Comparison of ENCODE assay signal across 12 cellular contexts in genomic region chr17:55454906-55455474, GRCh38. TPM values are rescaled to one million over a fixed set of nuclear protein-coding genes. Genes with fewer than 3 reads are reported as not detected.
A peak's percentile ranks its signal among the peaks of the same experiment; 100 is the strongest.
DNase-seq lines count a peak whose midpoint lies in the region; ATAC-seq and TF ChIP-seq lines count a peak whose summit lies in the region.
"Had no signal": no experiment of that assay in that cellular context is flagged by ENCODE, and none has a peak within 500 bp of the region (broad histone marks: within the 10 kb centered on the region; RNA-seq: fewer than 3 reads in every experiment).

No MANE protein-coding gene starts in this region.

- peaks cover 0 to 21% (median 4%) of the 10 kb centered on the region in 5 donors for H3K27me3 Mint-ChIP-seq in naive thymus-derived CD4-positive, alpha-beta T cell

- no peak for TF ChIP-seq POLR2A in vagina (IDR thresholded peaks at IDR 0.05)

- peak; percentile 98 for DNase-seq in HCEC 1CT
- peak; percentile 26 for DNase-seq in RWPE1 (ENCODE audit: low spot score)
- peak; percentile 36 to 60 for DNase-seq in foreskin keratinocyte
- no peak for DNase-seq in naive thymus-derived CD4-positive, alpha-beta T cell
- no peak for DNase-seq in vagina (ENCODE audit: extremely low spot score in 2 of 2)
- DNase-seq: activated B cell treated with CpG ODN at 0.5 μM for 24 hours; activated effector memory CD4-positive, alpha-beta T cell treated with Interleukin-2 at 50 U/mL for 16 hours; NCI-H1436 had no signal

- H3K36me3 ChIP-seq in subcutaneous abdominal adipose tissue (ENCODE audit: control insufficient read depth in 5 of 5, insufficient read depth in 5 of 5, low read length in 5 of 5) = no peaks in the 10 kb centered on the region
- no peaks in the 10 kb centered on the region for H3K36me3 ChIP-seq in naive thymus-derived CD4-positive, alpha-beta T cell (ENCODE audit: control insufficient read depth in 2 of 3, insufficient read depth in 3 of 3, low read length in 3 of 3)
- H3K36me3 ChIP-seq in vagina = no peaks in the 10 kb centered on the region

- intact Hi-C loops in naive thymus-derived CD4-positive, alpha-beta T cell (cut with micrococcal nuclease) = no loop called here
- intact Hi-C loops in vagina (cut with DNase I) = no loop called here

- H3K27ac Mint-ChIP-seq in naive thymus-derived CD4-positive, alpha-beta T cell = no peak overlapping the region
- H3K27ac Mint-ChIP-seq: activated B cell treated with CpG ODN at 0.5 μM for 24 hours had no signal

- H3K4me3 Mint-ChIP-seq in naive thymus-derived CD4-positive, alpha-beta T cell = no peak overlapping the region
- H3K4me3 Mint-ChIP-seq: activated B cell treated with CpG ODN at 0.5 μM for 24 hours had no signal

- no peak for ATAC-seq in foreskin keratinocyte
- no peak for ATAC-seq in naive thymus-derived CD4-positive, alpha-beta T cell
- ATAC-seq in GM19452 (IDR thresholded peaks at IDR 0.05; ENCODE audit: unreplicated experiment) = no peak
- ATAC-seq: HCT116 had no signal

- no peaks in the 10 kb centered on the region for H3K9me3 Mint-ChIP-seq in naive thymus-derived CD4-positive, alpha-beta T cell
- H3K9me3 Mint-ChIP-seq: activated B cell treated with CpG ODN at 0.5 μM for 24 hours had no signal

- H3K9me3 ChIP-seq in subcutaneous abdominal adipose tissue (ENCODE audit: control insufficient read depth in 5 of 5, low read length in 5 of 5) (no peaks in the 10 kb centered on the region), vagina (no peaks in the 10 kb centered on the region)
- H3K9me3 ChIP-seq in naive thymus-derived CD4-positive, alpha-beta T cell (ENCODE audit: control insufficient read depth in 2 of 3, low read length in 3 of 3) = no peaks in the 10 kb centered on the region

- H3K4me1 ChIP-seq in foreskin keratinocyte = peaks cover 15% of the 10 kb centered on the region
- peaks cover 0 to 45% (median 32%) of the 10 kb centered on the region in 5 donors for H3K4me1 ChIP-seq in subcutaneous abdominal adipose tissue (ENCODE audit: control insufficient read depth in 5 of 5, insufficient read depth in 5 of 5, low read length in 5 of 5)
- no peaks in the 10 kb centered on the region for H3K4me1 ChIP-seq in naive thymus-derived CD4-positive, alpha-beta T cell (ENCODE audit: control insufficient read depth in 2 of 2, insufficient read depth in 2 of 2, low read length in 2 of 2)
- H3K4me1 ChIP-seq in vagina = peaks cover 37% of the 10 kb centered on the region

- TF ChIP-seq CTCF in RWPE1 (conservative IDR thresholded peaks at IDR 0.05; ENCODE audit: low read depth) (no peak), foreskin keratinocyte (conservative IDR thresholded peaks at IDR 0.05) (no peak), vagina (IDR thresholded peaks at IDR 0.05) (no peak)

- H3K27ac ChIP-seq in RWPE1 = no peak overlapping the region
- H3K27ac ChIP-seq in foreskin keratinocyte = no peak overlapping the region
- peak overlapping the region; percentile 88 for H3K27ac ChIP-seq in subcutaneous abdominal adipose tissue (ENCODE audit: low read depth, low read length)
- H3K27ac ChIP-seq in naive thymus-derived CD4-positive, alpha-beta T cell (ENCODE audit: low read depth, low read length) = no peak overlapping the region
- no peak overlapping the region for H3K27ac ChIP-seq in vagina

- H3K9ac ChIP-seq in subcutaneous abdominal adipose tissue (ENCODE audit: low read length in 5 of 5) = no peak overlapping the region

- POLR2A ChIA-PET in RWPE1 (lab: Yijun Ruan, JAX; ENCODE audit: low non-redundant PET) = no interaction called here
- POLR2A ChIA-PET in naive thymus-derived CD4-positive, alpha-beta T cell (lab: Charles Lee) = no interaction called here

- H3K36me3 Mint-ChIP-seq in naive thymus-derived CD4-positive, alpha-beta T cell = no peaks in the 10 kb centered on the region

- H3K27me3 ChIP-seq in foreskin keratinocyte (no peaks in the 10 kb centered on the region), subcutaneous abdominal adipose tissue (ENCODE audit: control insufficient read depth in 5 of 5, insufficient read depth in 4 of 5, low read length in 5 of 5) (no peaks in the 10 kb centered on the region), vagina (no peaks in the 10 kb centered on the region)
- no peaks in the 10 kb centered on the region for H3K27me3 ChIP-seq in naive thymus-derived CD4-positive, alpha-beta T cell (ENCODE audit: control insufficient read depth in 2 of 2, insufficient read depth in 2 of 2, low read length in 2 of 2)

- H3K4me3 ChIP-seq in subcutaneous abdominal adipose tissue (ENCODE audit: low read depth in 1 of 5, low read length in 5 of 5) (no peak overlapping the region), vagina (no peak overlapping the region)
- no peak overlapping the region for H3K4me3 ChIP-seq in naive thymus-derived CD4-positive, alpha-beta T cell (ENCODE audit: low read length)

- peaks cover 4 to 28% (median 5%) of the 10 kb centered on the region in 7 donors for H3K4me1 Mint-ChIP-seq in naive thymus-derived CD4-positive, alpha-beta T cell

- CTCF ChIA-PET in RWPE1 (lab: Yijun Ruan, JAX) = interaction anchor here (0.5 to 0.7 kb wide), 2 partner anchors 35 to 180 kb away, joined by 3 to 7 read pairs; no protein-coding TSS in a partner anchor
- CTCF ChIA-PET in naive thymus-derived CD4-positive, alpha-beta T cell (lab: Charles Lee) = no interaction called here

RNA-seq across cellular contexts. Expression of gene MMD, which starts 33.4 kb away (rescaled TPM):
- total RNA-seq in foreskin keratinocyte (10.4 and 13.0 TPM in 2 replicates), vagina (16.7 TPM)
- polyA plus RNA-seq in foreskin keratinocyte = 6.1 and 6.4 TPM in 2 replicates
- 10 to 100 TPM in 3 of 5 experiments, 1 to 10 TPM in 2; 6.6 to 35.3 (median 11.2) TPM for total RNA-seq in naive thymus-derived CD4-positive, alpha-beta T cell
- 10 to 100 TPM in 1 of 2 donors, 1 to 10 TPM in 1; 5.2 to 16.1 TPM for polyA plus RNA-seq in naive thymus-derived CD4-positive, alpha-beta T cell

RNA-seq across cellular contexts. Expression of gene SMIM36, which starts 56.3 kb away (rescaled TPM):
- total RNA-seq in foreskin keratinocyte (not detected in 2 replicates), vagina (not detected)
- polyA plus RNA-seq in foreskin keratinocyte = not detected in 2 replicates
- total RNA-seq in naive thymus-derived CD4-positive, alpha-beta T cell = not detected
- not detected for polyA plus RNA-seq in naive thymus-derived CD4-positive, alpha-beta T cell
- total RNA-seq: activated B cell treated with CpG ODN at 0.5 μM for 24 hours, chondrocyte had no signal

Comparison
In these comparisons a context has a peak if more than half of its experiments do, and no peak if none do; other contexts are left out.
1. DNase-seq: peak in HCEC 1CT (single experiment), RWPE1 (single experiment) and foreskin keratinocyte (2 of 2); none in naive thymus-derived CD4-positive, alpha-beta T cell (0 of 9) and vagina (0 of 2).